ENCODE assay signal across 17 cellular contexts in the genomic region with DNA sequence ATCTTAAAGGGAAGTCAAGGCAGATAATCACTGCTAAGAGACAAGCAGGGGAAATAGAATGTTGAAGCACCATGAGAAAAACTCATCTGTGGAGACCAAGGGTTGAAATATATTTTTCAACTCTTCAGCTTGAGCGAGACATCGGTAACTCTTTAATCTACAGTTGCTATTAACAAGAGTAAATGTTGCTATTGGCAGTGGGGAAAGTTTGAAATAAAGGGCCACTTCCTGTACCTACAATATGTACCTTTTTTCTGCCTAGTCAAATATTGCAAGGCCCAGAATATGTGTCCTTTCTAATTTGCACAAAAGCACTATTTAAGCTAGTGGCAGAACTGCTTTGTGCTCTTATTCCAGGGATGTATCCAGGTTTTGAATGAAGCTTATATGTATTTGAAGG.
"Had no signal": no experiment of that assay in that cellular context is flagged by ENCODE, and none has a peak within 500 bp of the region (broad histone marks: within the 10 kb centered on the region; RNA-seq: fewer than 3 reads in every experiment).

No MANE protein-coding gene starts in this region.

- H3K4me3 ChIP-seq: hepatocyte, right atrium auricular region, sigmoid colon, skin epidermis, thyroid gland, uterus had no signal

- FAIRE-seq: colon had no signal

- H2AFZ ChIP-seq: hepatocyte had no signal

- H3K27me3 ChIP-seq: hepatocyte, right atrium auricular region, sigmoid colon, thyroid gland, uterus had no signal

- H3K36me3 ChIP-seq: right atrium auricular region, sigmoid colon, thyroid gland, uterus had no signal

- H3K9me3 ChIP-seq: right atrium auricular region, sigmoid colon, thyroid gland, uterus had no signal

- DNase-seq: effector memory CD8-positive, alpha-beta T cell; erythroblast; foreskin melanocyte; head of caudate nucleus; naive thymus-derived CD4-positive, alpha-beta T cell; nephron progenitor cell; sigmoid colon; stimulated activated CD4-positive, alpha-beta T cell treated with anti-CD3 and anti-CD28 coated beads, Interleukin-2, amount 100 ng/mL, for 24 hours; stimulated activated CD4-positive, alpha-beta T cell treated with anti-CD3 and anti-CD28 coated beads, Interleukin-4, amount 100 ng/mL, for 4 hours; stimulated activated naive B cell treated with anti-CD40 and anti-IgM and Interleukin-4, amounts not matched to agents 10 μg/mL and 1 μg/mL and 100 μg/mL, for 72 hours; stimulated activated naive CD8-positive, alpha-beta T cell treated with anti-CD3 and anti-CD28 coated beads, Interleukin-15, amount 100 ng/mL, for 72 hours; thyroid gland; uterus had no signal

- ATAC-seq: effector memory CD8-positive, alpha-beta T cell; naive thymus-derived CD4-positive, alpha-beta T cell; stimulated activated naive B cell treated with anti-CD40 and anti-IgM and Interleukin-4, amounts not matched to agents 10 μg/mL and 1 μg/mL and 100 μg/mL, for 72 hours; stimulated activated naive CD8-positive, alpha-beta T cell treated with anti-CD3 and anti-CD28 coated beads, Interleukin-15, amount 100 ng/mL, for 72 hours had no signal

- H3K27ac ChIP-seq: hepatocyte, right atrium auricular region, sigmoid colon, thyroid gland had no signal

- H3K79me2 ChIP-seq: hepatocyte had no signal

- H3K4me2 ChIP-seq: hepatocyte had no signal
